Comparison of ENCODE assay signal across 30 cellular contexts in the genomic region with DNA sequence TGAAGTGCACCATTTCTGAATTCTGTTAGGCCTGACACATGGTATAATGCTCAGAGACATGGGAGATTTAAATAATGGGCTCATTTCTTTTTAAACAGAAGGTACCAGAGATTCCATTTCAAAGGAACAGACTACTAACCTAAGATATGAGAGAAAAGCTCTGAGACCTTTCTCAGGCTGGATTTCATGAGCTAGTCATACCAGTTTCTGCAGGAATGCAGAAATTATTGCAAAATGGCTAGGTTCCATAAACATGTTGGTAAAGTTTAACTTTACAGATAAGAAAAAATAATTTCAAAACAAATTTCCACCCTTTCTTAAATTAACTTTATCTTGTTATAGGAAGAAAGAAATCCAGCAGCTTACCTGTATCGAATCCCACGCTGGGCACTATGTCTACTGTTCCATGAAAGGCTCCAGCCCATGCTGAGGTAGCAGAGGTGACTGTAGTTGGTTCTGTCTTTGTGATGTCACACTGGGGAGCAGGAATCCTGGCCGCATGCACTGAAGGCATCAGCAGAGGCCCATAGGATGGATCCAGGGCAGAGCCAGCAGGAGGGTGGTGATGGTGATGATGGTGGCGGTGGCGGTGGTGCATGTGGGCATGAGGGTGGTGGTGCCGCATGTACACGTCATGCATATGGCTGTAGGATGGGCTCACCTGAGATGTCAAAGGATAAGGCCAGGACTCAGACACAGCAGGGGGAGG. TPM values are rescaled to one million over a fixed set of nuclear protein-coding genes. Genes with fewer than 3 reads are reported as not detected.
DNase-seq lines count a peak whose midpoint lies in the region; ATAC-seq, FAIRE-seq and TF ChIP-seq lines count a peak whose summit lies in the region.
"Had no signal": no experiment of that assay in that cellular context is flagged by ENCODE, and none has a peak within 500 bp of the region (broad histone marks: within the 10 kb centered on the region; RNA-seq: fewer than 3 reads in every experiment).

No MANE protein-coding gene starts in this region.

- DNase-seq in HTR-8/SVneo (ENCODE audit: insufficient read length, low spot score) (no peak), chondrocyte (ENCODE audit: low spot score) (peak; percentile 75), neural crest cell (ENCODE audit: low read depth, low spot score) (no peak), aorta (no peak), dorsolateral prefrontal cortex (no peak), middle frontal gyrus (ENCODE audit: extremely low spot score, low spot score) (no peak)
- no peak for DNase-seq in CD4-positive, alpha-beta T cell
- DNase-seq: activated CD4-positive, alpha-beta memory T cell treated with anti-CD3 and anti-CD28 coated beads, Interleukin-2, amount 10 ng/mL, durations not matched to agents 7 days and 5 days; activated CD4-positive, alpha-beta T cell treated with anti-CD3 and anti-CD28 coated beads for 1 hour; activated CD8-positive, alpha-beta memory T cell treated with anti-CD3 and anti-CD28 coated beads, Interleukin-2, amount 50 U/mL, for 4 hours; activated naive CD4-positive, alpha-beta T cell; adrenal gland; brain microvascular endothelial cell; CD4-positive, CD25-positive, alpha-beta regulatory T cell; cerebellar nuclear complex; immature natural killer cell; left colon; mammary epithelial cell; NCI-H1105 treated with DMSO at 0.1 percent for 48 hours; NCI-H2029; NCI-H524 treated with DMSO at 0.1 percent for 48 hours; posterior cingulate gyrus; SHP77; stimulated activated CD8-positive, alpha-beta memory T cell treated with anti-CD3 and anti-CD28 coated beads, Interleukin-4, amount 100 ng/mL, for 48 hours; stimulated activated naive CD8-positive, alpha-beta T cell treated with anti-CD3 and anti-CD28 coated beads, Interleukin-15, amount 100 ng/mL, for 72 hours had no signal

- FAIRE-seq in HTR-8/SVneo (lab: Jason Lieb, UNC), result peak; percentile 93
- FAIRE-seq: K562 had no signal

- peaks cover 3 to 5% of the 10 kb centered on the region in 2 donors for H3K36me3 ChIP-seq in aorta (ENCODE audit: control insufficient read depth in 1 of 2, insufficient read depth in 2 of 2, low read length in 1 of 2)
- H3K36me3 ChIP-seq: adrenal gland had no signal

- H3K27me3 Mint-ChIP-seq in chondrocyte (ENCODE audit: low read depth), result no peaks in the 10 kb centered on the region
- H3K27me3 Mint-ChIP-seq in neural crest cell (ENCODE audit: low read depth), result no peaks in the 10 kb centered on the region
- H3K27me3 Mint-ChIP-seq in CD4-positive, alpha-beta T cell, result no peaks in the 10 kb centered on the region
- H3K27me3 Mint-ChIP-seq: activated CD4-positive, alpha-beta memory T cell treated with anti-CD3 and anti-CD28 coated beads, Interleukin-2, amount 10 ng/mL, durations not matched to agents 7 days and 5 days; CD4-positive, CD25-positive, alpha-beta regulatory T cell; stimulated activated naive CD8-positive, alpha-beta T cell treated with anti-CD3 and anti-CD28 coated beads, Interleukin-15, amount 100 ng/mL, for 72 hours had no signal

- H3K9me3 ChIP-seq in aorta (ENCODE audit: control insufficient read depth, low read length), result no peaks in the 10 kb centered on the region
- no peaks in the 10 kb centered on the region for H3K9me3 ChIP-seq in CD4-positive, alpha-beta T cell (ENCODE audit: control insufficient read depth, low read length)
- H3K9me3 ChIP-seq: adrenal gland, gastroesophageal sphincter had no signal

- WGBS in aorta, 2 donors, result 95 to 97% methylated on average over 7 of the region's 7 CpGs

- peak overlapping the region; percentile 71 for H3K27ac Mint-ChIP-seq in chondrocyte (ENCODE audit: unreplicated experiment)
- peak overlapping the region; percentile 81 for H3K27ac Mint-ChIP-seq in neural crest cell (ENCODE audit: unreplicated experiment)
- H3K27ac Mint-ChIP-seq in CD4-positive, alpha-beta T cell, result no peak overlapping the region
- H3K27ac Mint-ChIP-seq: activated CD4-positive, alpha-beta memory T cell treated with anti-CD3 and anti-CD28 coated beads, Interleukin-2, amount 10 ng/mL, durations not matched to agents 7 days and 5 days; CD4-positive, CD25-positive, alpha-beta regulatory T cell; GM23338; immature natural killer cell; stimulated activated naive CD8-positive, alpha-beta T cell treated with anti-CD3 and anti-CD28 coated beads, Interleukin-15, amount 100 ng/mL, for 72 hours had no signal

- peak; percentile 31 for ATAC-seq in aorta (ENCODE audit: low FRiP score)
- ATAC-seq in CD4-positive, alpha-beta T cell (ENCODE audit: poor library complexity), result no peak
- ATAC-seq: gastroesophageal sphincter; GM23338; K562; left colon; right cardiac atrium; stimulated activated naive CD8-positive, alpha-beta T cell treated with anti-CD3 and anti-CD28 coated beads, Interleukin-15, amount 100 ng/mL, for 72 hours had no signal

- CTCF ChIA-PET in CD4-positive, alpha-beta T cell (lab: Charles Lee), result no interaction called here

- H3K27ac ChIP-seq in aorta (ENCODE audit: low read depth in 1 of 2, low read length in 2 of 2) (no peak overlapping the region), dorsolateral prefrontal cortex (no peak overlapping the region)
- no peak overlapping the region for H3K27ac ChIP-seq in CD4-positive, alpha-beta T cell (ENCODE audit: low read depth, low read length)
- H3K27ac ChIP-seq: adrenal gland, brain microvascular endothelial cell, gastroesophageal sphincter had no signal

- POLR2A ChIA-PET in CD4-positive, alpha-beta T cell (lab: Charles Lee), result no interaction called here

- H3K4me3 Mint-ChIP-seq in chondrocyte (ENCODE audit: unreplicated experiment) (no peak overlapping the region), neural crest cell (no peak overlapping the region)
- no peak overlapping the region for H3K4me3 Mint-ChIP-seq in CD4-positive, alpha-beta T cell
- H3K4me3 Mint-ChIP-seq: activated CD4-positive, alpha-beta memory T cell treated with anti-CD3 and anti-CD28 coated beads, Interleukin-2, amount 10 ng/mL, durations not matched to agents 7 days and 5 days; CD4-positive, CD25-positive, alpha-beta regulatory T cell; GM23338; immature natural killer cell; stimulated activated naive CD8-positive, alpha-beta T cell treated with anti-CD3 and anti-CD28 coated beads, Interleukin-15, amount 100 ng/mL, for 72 hours had no signal

- H3K27me3 ChIP-seq in aorta (ENCODE audit: control insufficient read depth in 1 of 2, insufficient read depth in 2 of 2, low read length in 1 of 2), result no peaks in the 10 kb centered on the region
- no peaks in the 10 kb centered on the region for H3K27me3 ChIP-seq in CD4-positive, alpha-beta T cell (ENCODE audit: control insufficient read depth, insufficient read depth, low read length)
- H3K27me3 ChIP-seq in dorsolateral prefrontal cortex, result peaks cover 0 to 4% (median 0%) of the 10 kb centered on the region in 45 donors
- H3K27me3 ChIP-seq: adrenal gland, brain microvascular endothelial cell, gastroesophageal sphincter had no signal

- peaks cover 79% of the 10 kb centered on the region for H3K4me1 Mint-ChIP-seq in chondrocyte (ENCODE audit: low read depth)
- peaks cover 2% of the 10 kb centered on the region for H3K4me1 Mint-ChIP-seq in neural crest cell
- no peaks in the 10 kb centered on the region for H3K4me1 Mint-ChIP-seq in CD4-positive, alpha-beta T cell (ENCODE audit: low read depth)
- H3K4me1 Mint-ChIP-seq: activated CD4-positive, alpha-beta memory T cell treated with anti-CD3 and anti-CD28 coated beads, Interleukin-2, amount 10 ng/mL, durations not matched to agents 7 days and 5 days; CD4-positive, CD25-positive, alpha-beta regulatory T cell; immature natural killer cell; stimulated activated naive CD8-positive, alpha-beta T cell treated with anti-CD3 and anti-CD28 coated beads, Interleukin-15, amount 100 ng/mL, for 72 hours had no signal

- no peak overlapping the region for H3K4me3 ChIP-seq in aorta (ENCODE audit: low read length in 2 of 2)
- H3K4me3 ChIP-seq in dorsolateral prefrontal cortex, result no peak overlapping the region
- H3K4me3 ChIP-seq: adrenal gland, gastroesophageal sphincter, GM23338, K562 had no signal

- H3K4me1 ChIP-seq in aorta (ENCODE audit: control insufficient read depth in 1 of 2, insufficient read depth in 2 of 2, low read length in 2 of 2), result peaks cover 0 to 4% of the 10 kb centered on the region in 2 donors
- H3K4me1 ChIP-seq: adrenal gland, gastroesophageal sphincter had no signal

- TF ChIP-seq CTCF in chondrocyte (IDR thresholded peaks at IDR 0.05), result no peak
- TF ChIP-seq CTCF in neural crest cell (conservative IDR thresholded peaks at IDR 0.05), result no peak
- TF ChIP-seq CTCF in CD4-positive, alpha-beta T cell (IDR thresholded peaks at IDR 0.05), result no peak
- no peak for TF ChIP-seq CTCF in dorsolateral prefrontal cortex (IDR thresholded peaks at IDR 0.05 in 54 of 56, conservative IDR thresholded peaks at IDR 0.05 in 2 of 56; ENCODE audit: low read depth in 1 of 56, partially characterized antibody in 56 of 56)

- H3K9me3 Mint-ChIP-seq in chondrocyte (ENCODE audit: low read depth), result peaks cover 2% of the 10 kb centered on the region
- peaks cover 4% of the 10 kb centered on the region for H3K9me3 Mint-ChIP-seq in neural crest cell
- H3K9me3 Mint-ChIP-seq in CD4-positive, alpha-beta T cell, result peaks cover 5% of the 10 kb centered on the region
- H3K9me3 Mint-ChIP-seq: activated CD4-positive, alpha-beta memory T cell treated with anti-CD3 and anti-CD28 coated beads, Interleukin-2, amount 10 ng/mL, durations not matched to agents 7 days and 5 days had no signal

- intact Hi-C loops in aorta (cut with DNase I) (no loop called here), dorsolateral prefrontal cortex (cut with DNase I) (no loop called here)
- intact Hi-C loops in CD4-positive, alpha-beta T cell (cut with DNase I, micrococcal nuclease), result no loop called here

- H3K36me3 Mint-ChIP-seq in chondrocyte (ENCODE audit: low read depth) (peaks cover 55% of the 10 kb centered on the region), neural crest cell (ENCODE audit: low read depth) (peaks cover 13% of the 10 kb centered on the region)
- H3K36me3 Mint-ChIP-seq in CD4-positive, alpha-beta T cell (ENCODE audit: low read depth), result no peaks in the 10 kb centered on the region
- H3K36me3 Mint-ChIP-seq: CD4-positive, CD25-positive, alpha-beta regulatory T cell; immature natural killer cell had no signal

RNA-seq across cellular contexts. Expression of a gene that starts 22.6 kb away (rescaled TPM):
- 170 to 405 TPM (median 177 TPM) in 3 replicates for total RNA-seq in chondrocyte
- total RNA-seq in neural crest cell, result 3.2 and 6.1 TPM in 2 replicates
- total RNA-seq in aorta, result 100 to 1,000 TPM in 1 of 2 donors, 10 to 100 TPM in 1; 49.8 to 155 TPM
- polyA plus RNA-seq in aorta, result 10 to 100 TPM; 10.8 to 11.2 TPM
- not detected for total RNA-seq in CD4-positive, alpha-beta T cell
- total RNA-seq in dorsolateral prefrontal cortex, result 1 to 10 TPM in 45 of 120 experiments, under 1 TPM in 75; 0.12 to 4.9 (median 0.81) TPM
- total RNA-seq: activated CD4-positive, alpha-beta memory T cell treated with anti-CD3 and anti-CD28 coated beads, Interleukin-2, amount 10 ng/mL, durations not matched to agents 7 days and 5 days; T-helper 2 cell treated with Interferon-gamma antibody and Interleukin-4, amounts not matched to agents 100 ng/mL and 5 ng/mL, for 36 hours had no signal
- polyA plus RNA-seq: CD4-positive, CD25-positive, alpha-beta regulatory T cell; immature natural killer cell had no signal
